8 cellular contexts compared by ENCODE assay signal in the genomic region with DNA sequence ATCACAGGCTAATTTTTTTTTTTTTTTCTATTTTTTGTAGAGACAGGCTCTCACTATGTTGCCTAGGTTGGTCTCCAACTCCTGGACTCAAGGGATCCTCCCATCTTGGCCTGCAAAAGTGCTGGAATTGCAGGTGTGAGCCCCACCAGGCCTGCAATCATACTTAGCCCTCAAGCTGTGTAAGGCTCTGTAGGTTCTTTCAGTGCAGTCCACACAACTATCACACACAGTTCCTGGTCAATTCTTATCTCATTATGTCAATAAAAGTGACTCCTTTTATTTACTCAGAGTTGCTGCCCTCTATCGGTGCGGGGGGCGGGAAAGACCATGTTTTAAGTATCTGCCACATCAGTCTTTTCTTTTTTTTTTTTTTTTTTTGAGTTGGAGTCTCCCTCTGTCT. TPM values are rescaled to one million over a fixed set of nuclear protein-coding genes. Genes with fewer than 3 reads are reported as not detected.
DNase-seq lines count a peak whose midpoint lies in the region; ATAC-seq, FAIRE-seq and TF ChIP-seq lines count a peak whose summit lies in the region.

No MANE protein-coding gene starts in this region.

- H3K9me3 ChIP-seq in pancreas = no peaks in the 10 kb centered on the region

- H3K27me3 ChIP-seq in pancreas = no peaks in the 10 kb centered on the region

- peak; percentile 95 to 100 (median 98) for ATAC-seq in pancreas
- ATAC-seq in HG02571 (IDR thresholded peaks at IDR 0.05; ENCODE audit: unreplicated experiment) = no peak
- ATAC-seq in HG02623 (IDR thresholded peaks at IDR 0.05; ENCODE audit: unreplicated experiment) = no peak

- no peaks in the 10 kb centered on the region for H3K36me3 ChIP-seq in pancreas

- DNase-seq in activated T-cell treated with anti-CD3 and anti-CD28 coated beads for 4 hours (peak; percentile 18), NCI-H2196 (lab: John Stamatoyannopoulos, UW; ENCODE audit: unreplicated experiment) (peak; percentile 8), cerebellar cortex (ENCODE audit: low spot score) (peak; percentile 18), pancreas (peak in 5 of 6 donors; percentile 59 to 74 (median 70)), putamen (ENCODE audit: low spot score) (no peak)
- no peak for DNase-seq in activated T-cell treated with anti-CD3 and anti-CD28 coated beads, Interleukin-2, amount 50 U/mL, for 1 hour

- intact Hi-C loops in pancreas (cut with DNase I) = no loop called here

- FAIRE-seq in pancreas (lab: Jason Lieb, UNC) = no peak

- no peak overlapping the region for H3K4me3 ChIP-seq in pancreas

- WGBS in pancreas, 2 donors = 3 to 7% methylated on average over 3 of the region's 3 CpGs

- peak in 2 of 4 donors; percentile 9 to 13 for TF ChIP-seq CTCF in pancreas (IDR thresholded peaks at IDR 0.05)

- H3K4me1 ChIP-seq in pancreas = peaks cover 0 to 14% (median 5%) of the 10 kb centered on the region in 3 donors

- peak overlapping the region in 1 of 4 donors; percentile 33 for H3K27ac ChIP-seq in pancreas

RNA-seq across cellular contexts. Expression of a gene that starts 29.0 kb away (rescaled TPM):
- total RNA-seq in pancreas = 10 to 100 TPM in 2 of 6 donors, 1 to 10 TPM in 4; 2.8 to 28.5 (median 5.6) TPM
- polyA plus RNA-seq in pancreas = 1 to 10 TPM; 1.9 to 6.3 TPM

RNA-seq across cellular contexts. Expression of a gene that starts 34.3 kb away (rescaled TPM):
- 1 to 10 TPM; 4.3 to 8.1 (median 6.1) TPM for total RNA-seq in pancreas
- polyA plus RNA-seq in pancreas = 1 to 10 TPM; 6.3 to 8.0 TPM

Comparison
In these comparisons a context has a peak if more than half of its experiments do, and no peak if none do; other contexts are left out.
1. DNase-seq: peak in activated T-cell treated with anti-CD3 and anti-CD28 coated beads for 4 hours (single experiment), NCI-H2196 (single experiment), cerebellar cortex (single experiment) and pancreas (5 of 6); none in activated T-cell treated with anti-CD3 and anti-CD28 coated beads, Interleukin-2, amount 50 U/mL, for 1 hour (single experiment) and putamen (single experiment).
2. ATAC-seq: peak in pancreas (4 of 4); none in HG02571 (single experiment) and HG02623 (single experiment).